In genomic region chr1:231420299-231420958, GRCh38 we compare ENCODE assay signal across 8 cellular contexts. TPM values are rescaled to one million over a fixed set of nuclear protein-coding genes. Genes with fewer than 3 reads are reported as not detected.
DNase-seq lines count a peak whose midpoint lies in the region; ATAC-seq and TF ChIP-seq lines count a peak whose summit lies in the region.

No MANE protein-coding gene starts in this region.

- TF ChIP-seq CTCF in choroid plexus epithelial cell (conservative IDR thresholded peaks at IDR 0.05; ENCODE audit: low read depth, low read length) = no peak

- peak overlapping the region; percentile 96 to 97 for H3K27ac ChIP-seq in mucosa of rectum (ENCODE audit: low read depth in 2 of 2, low read length in 2 of 2)

- peak overlapping the region; percentile 86 for H3K4me3 ChIP-seq in choroid plexus epithelial cell (ENCODE audit: low read depth, low read length)
- peak overlapping the region; percentile 89 to 97 for H3K4me3 ChIP-seq in mucosa of rectum (ENCODE audit: low read length in 2 of 2)

- peaks cover 16 to 37% of the 10 kb centered on the region in 2 donors for H3K4me1 ChIP-seq in mucosa of rectum (ENCODE audit: control insufficient read depth in 2 of 2, insufficient read depth in 2 of 2, low read length in 2 of 2)

- no peak for ATAC-seq in GM18520 (IDR thresholded peaks at IDR 0.05; ENCODE audit: unreplicated experiment)

- DNase-seq in activated T-cell treated with anti-CD3 and anti-CD28 coated beads for 24 hours (ENCODE audit: low read depth) (peak; percentile 1), activated T-cell treated with anti-CD3 and anti-CD28 coated beads for 4 hours (no peak), OCI-M1 (lab: John Stamatoyannopoulos, UW) (peak; percentile 65), choroid plexus epithelial cell (ENCODE audit: low read depth) (peak; percentile 47), LoVo (ENCODE audit: low spot score) (no peak), H4 (ENCODE audit: low spot score) (no peak)

- H3K9ac ChIP-seq in mucosa of rectum (ENCODE audit: low read depth in 1 of 2, low read length in 2 of 2) = peak overlapping the region; percentile 91 to 95

- H3K27me3 ChIP-seq in mucosa of rectum (ENCODE audit: control insufficient read depth in 2 of 2, insufficient read depth in 2 of 2, low read length in 2 of 2) = no peaks in the 10 kb centered on the region

- H3K36me3 ChIP-seq in mucosa of rectum (ENCODE audit: control insufficient read depth in 2 of 2, insufficient read depth in 2 of 2, low read length in 2 of 2) = no peaks in the 10 kb centered on the region

- no peaks in the 10 kb centered on the region for H3K9me3 ChIP-seq in mucosa of rectum (ENCODE audit: control insufficient read depth in 2 of 2, low read length in 2 of 2)

RNA-seq across cellular contexts. Expression of gene EGLN1, which starts 1.7 kb away (rescaled TPM):
- total RNA-seq in H4 (2014; rRNA removed; shearing (Covaris generic)) = 15.0 and 26.0 TPM in 2 replicates

Comparison
In these comparisons a context has a peak if more than half of its experiments do, and no peak if none do; other contexts are left out.
1. DNase-seq: peak in activated T-cell treated with anti-CD3 and anti-CD28 coated beads for 24 hours (single experiment), OCI-M1 (single experiment) and choroid plexus epithelial cell (single experiment); none in activated T-cell treated with anti-CD3 and anti-CD28 coated beads for 4 hours (single experiment), LoVo (single experiment) and H4 (single experiment).